Comparison of ENCODE assay signal across 21 cellular contexts in the genomic region with DNA sequence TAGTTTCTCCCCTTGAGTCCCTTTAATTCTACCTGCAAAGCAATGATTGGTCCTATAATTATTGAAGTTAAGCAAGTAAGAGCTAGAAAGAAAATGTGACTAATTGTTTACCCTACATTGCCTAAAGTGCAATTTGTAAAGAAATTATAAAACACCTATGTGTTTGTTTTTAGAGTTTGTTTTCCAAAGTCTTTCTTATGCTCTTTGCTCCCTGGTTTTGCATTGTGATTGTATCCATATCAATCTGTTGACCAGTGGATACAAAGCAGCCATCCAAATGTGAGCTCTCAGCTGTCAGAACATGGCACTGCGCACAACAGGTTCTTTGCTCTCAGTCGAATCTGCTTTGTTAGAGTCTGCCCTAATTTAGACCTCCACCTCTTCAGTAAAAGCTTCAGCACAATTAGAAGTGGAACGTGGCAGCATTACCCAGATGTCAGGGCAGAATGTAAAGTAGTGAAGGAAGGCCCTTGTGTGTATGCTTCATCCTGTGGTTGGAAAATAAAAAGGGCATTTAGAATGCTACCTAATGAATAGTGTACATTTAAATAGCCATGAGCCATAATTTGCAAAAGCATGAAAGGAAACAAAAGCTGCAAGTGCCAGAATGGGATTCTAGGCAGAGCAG.
"Had no signal": no experiment of that assay in that cellular context is flagged by ENCODE, and none has a peak within 500 bp of the region (broad histone marks: within the 10 kb centered on the region; RNA-seq: fewer than 3 reads in every experiment).

No MANE protein-coding gene starts in this region.

- H3K4me3 ChIP-seq: body of pancreas, dorsolateral prefrontal cortex, left lung, prostate gland, right atrium auricular region, tibial artery had no signal

- H3K36me3 ChIP-seq: prostate gland, right atrium auricular region had no signal

- H3K27me3 ChIP-seq: body of pancreas, dorsolateral prefrontal cortex, foreskin keratinocyte, left lung, right atrium auricular region, tibial artery had no signal

- H3K27ac ChIP-seq: body of pancreas, foreskin keratinocyte, left lung, prostate gland, right atrium auricular region, tibial artery had no signal

- DNase-seq: activated CD4-positive, alpha-beta memory T cell treated with anti-CD3 and anti-CD28 coated beads, Interleukin-2, amount 10 ng/mL, durations not matched to agents 7 days and 5 days; activated CD4-positive, alpha-beta T cell treated with anti-CD3 and anti-CD28 coated beads for 36 hours; activated naive CD4-positive, alpha-beta T cell treated with Interleukin-2 at 50 U/mL for 16 hours; activated naive CD8-positive, alpha-beta T cell treated with anti-CD3 and anti-CD28 coated beads, Interleukin-2, amount 10 ng/mL, durations not matched to agents 7 days and 5 days; activated T-cell treated with anti-CD3 and anti-CD28 coated beads, Interleukin-2, amount 50 U/mL, for 1 hour; amygdala; body of pancreas; caudate nucleus; dorsolateral prefrontal cortex; foreskin keratinocyte; kidney; left lung; mammary epithelial cell; midbrain; stimulated activated CD4-positive, alpha-beta T cell treated with anti-CD3 and anti-CD28 coated beads, Interleukin-12 subunit alpha, Interleukin-12 subunit beta, amount 100 ng/mL, for 4 hours; stimulated activated CD4-positive, alpha-beta T cell treated with anti-CD3 and anti-CD28 coated beads, Interleukin-1b, Interleukin-23, amount 100 ng/mL, for 48 hours; stimulated activated naive CD4-positive, alpha-beta T cell treated with Interleukin-2 at 50 U/mL for 16 hours; tibial artery had no signal

- H3K9me3 ChIP-seq: body of pancreas, left lung, prostate gland, right atrium auricular region, tibial artery had no signal

- H3K4me1 ChIP-seq: body of pancreas, foreskin keratinocyte, left lung, prostate gland, right atrium auricular region, tibial artery had no signal

- ATAC-seq: activated CD4-positive, alpha-beta T cell treated with anti-CD3 and anti-CD28 coated beads for 36 hours; activated T-helper 17 cell treated with anti-CD3 and anti-CD28 coated beads, Interleukin-2, amount 50 U/mL, for 72 hours; body of pancreas; foreskin keratinocyte; left lung had no signal
